In genomic region chr10:104254493-104255243, GRCh38 we compare ENCODE assay signal across 8 cellular contexts. TPM values are rescaled to one million over a fixed set of nuclear protein-coding genes. Genes with fewer than 3 reads are reported as not detected.
DNase-seq lines count a peak whose midpoint lies in the region; ATAC-seq and TF ChIP-seq lines count a peak whose summit lies in the region.

GSTO1 (plus strand) TSS chr10:104254892; CDS start chr10:104254929, 37 bp downstream.

- peak within 1 kb of the TSS; percentile 100 for H3K4me3 Mint-ChIP-seq in activated T-helper 17 cell treated with anti-CD3 and anti-CD28 coated beads, Interleukin-2, amount 50 U/mL, for 72 hours

- H3K9me3 ChIP-seq in Panc1 (ENCODE audit: control insufficient read depth, insufficient read depth, low read depth, low read length), result no peaks in the 10 kb centered on the region
- no peaks in the 10 kb centered on the region for H3K9me3 ChIP-seq in fibroblast of lung (ENCODE audit: control insufficient read depth, insufficient read depth, low read depth, low read length)

- H2AFZ ChIP-seq in fibroblast of lung (ENCODE audit: low read length), result peak within 1 kb of the TSS; percentile 92

- TF ChIP-seq CTCF in AG10803 (conservative IDR thresholded peaks at IDR 0.05; ENCODE audit: low read length) (0 out of 2 replicates have a peak, but pooled peaks have one; percentile 10), Panc1 (IDR thresholded peaks at IDR 0.05) (no peak), fibroblast of lung (conservative IDR thresholded peaks at IDR 0.05 in 1 of 2, IDR thresholded peaks at IDR 0.05 in 1 of 2; ENCODE audit: low read depth in 1 of 2, low read length in 2 of 2) (no peak)

- H3K4me3 ChIP-seq in AG10803 (ENCODE audit: low read length), result peak within 1 kb of the TSS; percentile 83
- peak within 1 kb of the TSS; percentile 65 to 71 for H3K4me3 ChIP-seq in Panc1 (ENCODE audit: low read depth in 2 of 2, low read length in 2 of 2)
- peak within 1 kb of the TSS; percentile 73 to 91 (median 86) for H3K4me3 ChIP-seq in fibroblast of lung (replicated peaks in 1 of 4; ENCODE audit: control extremely low read depth in 1 of 4, insufficient read depth in 1 of 4, low read depth in 3 of 4, low read length in 4 of 4)

- peak; percentile 78 for ATAC-seq in GM19023 (IDR thresholded peaks at IDR 0.05; ENCODE audit: unreplicated experiment)
- peak; percentile 69 for ATAC-seq in HG03159 (IDR thresholded peaks at IDR 0.05; ENCODE audit: unreplicated experiment)
- peak; percentile 96 for ATAC-seq in Panc1
- peak; percentile 76 for ATAC-seq in activated T-helper 17 cell treated with anti-CD3 and anti-CD28 coated beads, Interleukin-2, amount 50 U/mL, for 72 hours (replicated peaks)

- peaks cover 44% of the 10 kb centered on the region for H3K79me2 ChIP-seq in fibroblast of lung (ENCODE audit: control insufficient read depth, insufficient read depth, low read length)

- H3K9me3 Mint-ChIP-seq in activated T-helper 17 cell treated with anti-CD3 and anti-CD28 coated beads, Interleukin-2, amount 50 U/mL, for 72 hours, result peaks cover 3% of the 10 kb centered on the region

- BruUV-seq in Panc1 (replicated peaks; lab: Mats Ljungman, UMichigan), result no TSS peak

- intact Hi-C loops in Panc1 (cut with micrococcal nuclease; ENCODE audit: unreplicated experiment), result no loop called here

- H3K27me3 ChIP-seq in Panc1 (ENCODE audit: control insufficient read depth, insufficient read depth, low read length), result no peaks in the 10 kb centered on the region
- H3K27me3 ChIP-seq in fibroblast of lung (ENCODE audit: control insufficient read depth, insufficient read depth, low read length), result no peaks in the 10 kb centered on the region

- peaks cover 41% of the 10 kb centered on the region for H3K4me1 Mint-ChIP-seq in activated T-helper 17 cell treated with anti-CD3 and anti-CD28 coated beads, Interleukin-2, amount 50 U/mL, for 72 hours

- H3K36me3 Mint-ChIP-seq in activated T-helper 17 cell treated with anti-CD3 and anti-CD28 coated beads, Interleukin-2, amount 50 U/mL, for 72 hours (ENCODE audit: low read depth), result peaks cover 53% of the 10 kb centered on the region

- H3K27ac Mint-ChIP-seq in activated T-helper 17 cell treated with anti-CD3 and anti-CD28 coated beads, Interleukin-2, amount 50 U/mL, for 72 hours, result peak within 1 kb of the TSS; percentile 100

- CTCF ChIA-PET in Panc1 (lab: Charles Lee), result no interaction called here

- peak within 1 kb of the TSS; percentile 91 for H3K4me2 ChIP-seq in fibroblast of lung (ENCODE audit: extremely low read depth, insufficient read depth, low read length)

- in situ Hi-C loops in Panc1 (cut with HindIII; ENCODE audit: low pct_unique_long_range_greater_than_20kb, low sequenced_read_pairs), result no loop called here

- DNase-seq in AG10803 (ENCODE audit: low read depth), result peak; percentile 77
- no peak for DNase-seq in Panc1 (ENCODE audit: low read depth, low spot score)
- peak; percentile 74 to 77 for DNase-seq in fibroblast of lung (ENCODE audit: low read depth in 2 of 2)
- peak; percentile 70 for DNase-seq in myocyte (ENCODE audit: low read depth)

- POLR2A ChIA-PET in Panc1 (lab: Charles Lee), result interaction anchor here (0.5 to 0.9 kb wide), 2 partner anchors 9 to 134 kb away, joined by 6 to 17 read pairs; no protein-coding TSS in a partner anchor

- peak within 1 kb of the TSS; percentile 96 for H3K9ac ChIP-seq in fibroblast of lung (ENCODE audit: insufficient read depth, low read length)

- no peaks in the 10 kb centered on the region for H4K20me1 ChIP-seq in fibroblast of lung (ENCODE audit: control insufficient read depth, extremely low read depth, insufficient read depth, low read length)

- peaks cover 28% of the 10 kb centered on the region for H3K4me1 ChIP-seq in Panc1 (ENCODE audit: control insufficient read depth, insufficient read depth, low read length)
- H3K4me1 ChIP-seq in fibroblast of lung (ENCODE audit: control insufficient read depth, extremely low read depth, insufficient read depth, low read length), result peaks cover 5% of the 10 kb centered on the region

- H3K27me3 Mint-ChIP-seq in activated T-helper 17 cell treated with anti-CD3 and anti-CD28 coated beads, Interleukin-2, amount 50 U/mL, for 72 hours, result peaks cover 4% of the 10 kb centered on the region

- peak within 1 kb of the TSS; percentile 94 for H3K27ac ChIP-seq in Panc1 (ENCODE audit: low read length)
- H3K27ac ChIP-seq in fibroblast of lung (ENCODE audit: insufficient read depth, low read length), result peak within 1 kb of the TSS; percentile 96
- H3K27ac ChIP-seq in temporal lobe (ENCODE audit: low read depth, low read length), result peak within 1 kb of the TSS; percentile 89

- H3K36me3 ChIP-seq in Panc1 (ENCODE audit: control insufficient read depth, insufficient read depth, low read length), result peaks cover 18% of the 10 kb centered on the region
- peaks cover 4% of the 10 kb centered on the region for H3K36me3 ChIP-seq in fibroblast of lung (ENCODE audit: control insufficient read depth, insufficient read depth, low read length)

RNA-seq across cellular contexts. Expression of gene GSTO1, which starts in this region (rescaled TPM):
- total RNA-seq in Panc1 (2021; ENCODE audit: unreplicated experiment) (134 TPM), fibroblast of lung (145 and 151 TPM in 2 replicates), myocyte (53.2 and 58.7 TPM in 2 replicates), temporal lobe (17.5 TPM)
- polyA plus RNA-seq in Panc1 (2012; ENCODE audit: insufficient read length), result 123 TPM
- total RNA-seq in activated T-helper 17 cell treated with anti-CD3 and anti-CD28 coated beads, Interleukin-2, amount 50 U/mL, for 72 hours, result 100 to 1,000 TPM; 226 to 258 TPM
- polyA plus RNA-seq in fibroblast of lung, result 249 and 311 TPM in 2 replicates
- 243 and 320 TPM in 2 replicates for polyA plus RNA-seq in fibroblast of lung (2012)
- polyA minus RNA-seq in fibroblast of lung (ENCODE audit: low replicate concordance), result 11.0 and 14.4 TPM in 2 replicates
- polyA plus RNA-seq in myocyte (2012), result 97.0 TPM
